1 cellular context compared by ENCODE assay signal in genomic region chr17:39765766-39766165, GRCh38.
TF ChIP-seq lines count a peak whose summit lies in the region.

No MANE protein-coding gene starts in this region.

TF ChIP-seq in K562, 482 proteins besides CTCF, POLR2A, EP300 and RAD21:
- TF ChIP-seq ETV5 (CRISPR knock-in tag; IDR thresholded peaks at IDR 0.05; ENCODE audit: low read depth) (no peak), ATF6 (CRISPR knock-in tag; IDR thresholded peaks at IDR 0.05) (no peak), NCOR1 (IDR thresholded peaks at IDR 0.05) (no peak), ZNF133 (CRISPR knock-in tag; IDR thresholded peaks at IDR 0.05) (no peak), GATA2 (CRISPR knock-in tag; IDR thresholded peaks at IDR 0.05) (no peak), EGR1 (conservative IDR thresholded peaks at IDR 0.05) (no peak), PPARD (CRISPR knock-in tag; IDR thresholded peaks at IDR 0.05) (no peak), ZNF347 (CRISPR knock-in tag; IDR thresholded peaks at IDR 0.05; ENCODE audit: low read depth) (no peak), THAP7 (CRISPR knock-in tag; IDR thresholded peaks at IDR 0.05) (no peak), ZNF644 (tag; IDR thresholded peaks at IDR 0.05; ENCODE audit: low read depth) (no peak), ZBTB1 (CRISPR knock-in tag; IDR thresholded peaks at IDR 0.05; ENCODE audit: borderline replicate concordance, low read depth) (no peak), ZKSCAN3 (CRISPR knock-in tag; IDR thresholded peaks at IDR 0.05) (no peak), SMAD3 (CRISPR knock-in tag; conservative IDR thresholded peaks at IDR 0.05) (no peak), TCF7L2 (IDR thresholded peaks at IDR 0.05; ENCODE audit: low read depth, low read length) (no peak), ELK3 (CRISPR knock-in tag; IDR thresholded peaks at IDR 0.05) (no peak), RFX5 (IDR thresholded peaks at IDR 0.05; ENCODE audit: low read depth, low read length) (no peak), KLF13 (tag; IDR thresholded peaks at IDR 0.05; ENCODE audit: borderline replicate concordance, low read depth) (no peak), ZNF589 (CRISPR knock-in tag; IDR thresholded peaks at IDR 0.05; ENCODE audit: low read depth) (no peak)
TF ChIP-seq in K562: peak in this region for 0.
